ENCODE assay signal across 10 cellular contexts in genomic region chr5:64690104-64690416, GRCh38. TPM values are rescaled to one million over a fixed set of nuclear protein-coding genes. Genes with fewer than 3 reads are reported as not detected.
DNase-seq lines count a peak whose midpoint lies in the region; ATAC-seq and TF ChIP-seq lines count a peak whose summit lies in the region.
"Had no signal": no experiment of that assay in that cellular context is flagged by ENCODE, and none has a peak within 500 bp of the region (broad histone marks: within the 10 kb centered on the region; RNA-seq: fewer than 3 reads in every experiment).

No MANE protein-coding gene starts in this region.

- no peak for TF ChIP-seq CTCF in GM10248 (IDR thresholded peaks at IDR 0.05; ENCODE audit: control extremely low read depth, extremely low read depth, low read depth, missing control alignments)

- CTCF ChIA-PET in GM10248 (lab: Yijun Ruan, JAX) = interaction anchor here (1.1 to 1.7 kb wide), 3 partner anchors 11 to 77 kb away, joined by 3 to 4 read pairs (median 3); no protein-coding TSS in a partner anchor

- POLR2A ChIA-PET in GM10248 (lab: Yijun Ruan, JAX) = no interaction called here

- no peaks in the 10 kb centered on the region for H3K9me3 Mint-ChIP-seq in activated T-cell treated with anti-CD3 and anti-CD28 coated beads, Interleukin-2, amount 50 U/mL, for 72 hours
- H3K9me3 Mint-ChIP-seq in activated naive CD8-positive, alpha-beta T cell treated with anti-CD3 and anti-CD28 coated beads for 36 hours = no peaks in the 10 kb centered on the region
- H3K9me3 Mint-ChIP-seq in stimulated activated naive B cell treated with anti-CD40 and anti-IgM and Interleukin-4, amounts not matched to agents 10 μg/mL and 1 μg/mL and 100 μg/mL, for 72 hours = no peaks in the 10 kb centered on the region

- peak overlapping the region; percentile 76 to 84 for H3K4me3 Mint-ChIP-seq in activated T-cell treated with anti-CD3 and anti-CD28 coated beads, Interleukin-2, amount 50 U/mL, for 72 hours
- peak overlapping the region; percentile 70 for H3K4me3 Mint-ChIP-seq in activated naive CD8-positive, alpha-beta T cell treated with anti-CD3 and anti-CD28 coated beads for 36 hours
- H3K4me3 Mint-ChIP-seq in stimulated activated naive B cell treated with anti-CD40 and anti-IgM and Interleukin-4, amounts not matched to agents 10 μg/mL and 1 μg/mL and 100 μg/mL, for 72 hours = peak overlapping the region; percentile 62 to 64

- H3K27me3 Mint-ChIP-seq in activated T-cell treated with anti-CD3 and anti-CD28 coated beads, Interleukin-2, amount 50 U/mL, for 72 hours (ENCODE audit: low read depth) = peaks cover 48% of the 10 kb centered on the region
- peaks cover 46% of the 10 kb centered on the region for H3K27me3 Mint-ChIP-seq in activated naive CD8-positive, alpha-beta T cell treated with anti-CD3 and anti-CD28 coated beads for 36 hours
- H3K27me3 Mint-ChIP-seq in stimulated activated naive B cell treated with anti-CD40 and anti-IgM and Interleukin-4, amounts not matched to agents 10 μg/mL and 1 μg/mL and 100 μg/mL, for 72 hours = peaks cover 40 to 44% of the 10 kb centered on the region in 2 donors

- DNase-seq in activated T-cell treated with anti-CD3 and anti-CD28 coated beads, Interleukin-2, amount 50 U/mL, for 72 hours = no peak
- DNase-seq in activated T-cell treated with anti-CD3 and anti-CD28 coated beads, Interleukin-2, amount 50 U/mL, for 1 hour = no peak
- no peak for DNase-seq in activated naive CD8-positive, alpha-beta T cell treated with anti-CD3 and anti-CD28 coated beads for 36 hours
- no peak for DNase-seq in stimulated activated naive B cell treated with anti-CD40 and anti-IgM and Interleukin-4, amounts not matched to agents 10 μg/mL and 1 μg/mL and 100 μg/mL, for 72 hours
- DNase-seq in NCI-H2029 (lab: John Stamatoyannopoulos, UW) (no peak), islet precursor cell (no peak), GM10248 (ENCODE audit: extremely low spot score) (no peak)
- DNase-seq: activated naive CD4-positive, alpha-beta T cell; C1 segment of cervical spinal cord had no signal

- peak overlapping the region; percentile 51 for H3K4me3 ChIP-seq in iPS-11a (ENCODE audit: low read depth, low read length)

- H3K36me3 Mint-ChIP-seq in activated T-cell treated with anti-CD3 and anti-CD28 coated beads, Interleukin-2, amount 50 U/mL, for 72 hours (ENCODE audit: insufficient read depth in 2 of 2) = no peaks in the 10 kb centered on the region
- no peaks in the 10 kb centered on the region for H3K36me3 Mint-ChIP-seq in activated naive CD8-positive, alpha-beta T cell treated with anti-CD3 and anti-CD28 coated beads for 36 hours
- no peaks in the 10 kb centered on the region for H3K36me3 Mint-ChIP-seq in stimulated activated naive B cell treated with anti-CD40 and anti-IgM and Interleukin-4, amounts not matched to agents 10 μg/mL and 1 μg/mL and 100 μg/mL, for 72 hours

- peaks cover 8% of the 10 kb centered on the region for H3K4me1 Mint-ChIP-seq in activated T-cell treated with anti-CD3 and anti-CD28 coated beads, Interleukin-2, amount 50 U/mL, for 72 hours (ENCODE audit: low read depth)
- H3K4me1 Mint-ChIP-seq in activated naive CD8-positive, alpha-beta T cell treated with anti-CD3 and anti-CD28 coated beads for 36 hours = peaks cover 4% of the 10 kb centered on the region
- H3K4me1 Mint-ChIP-seq in stimulated activated naive B cell treated with anti-CD40 and anti-IgM and Interleukin-4, amounts not matched to agents 10 μg/mL and 1 μg/mL and 100 μg/mL, for 72 hours = peaks cover 4 to 14% of the 10 kb centered on the region in 2 donors

- ATAC-seq in activated T-cell treated with anti-CD3 and anti-CD28 coated beads, Interleukin-2, amount 50 U/mL, for 72 hours (replicated peaks in 1 of 2) = no peak
- peak in 1 of 2 donors; percentile 10 for ATAC-seq in stimulated activated naive B cell treated with anti-CD40 and anti-IgM and Interleukin-4, amounts not matched to agents 10 μg/mL and 1 μg/mL and 100 μg/mL, for 72 hours (replicated peaks)

- H3K27ac Mint-ChIP-seq in activated T-cell treated with anti-CD3 and anti-CD28 coated beads, Interleukin-2, amount 50 U/mL, for 72 hours = no peak overlapping the region
- H3K27ac Mint-ChIP-seq in activated naive CD8-positive, alpha-beta T cell treated with anti-CD3 and anti-CD28 coated beads for 36 hours = no peak overlapping the region
- no peak overlapping the region for H3K27ac Mint-ChIP-seq in stimulated activated naive B cell treated with anti-CD40 and anti-IgM and Interleukin-4, amounts not matched to agents 10 μg/mL and 1 μg/mL and 100 μg/mL, for 72 hours

RNA-seq across cellular contexts. Expression of gene SHISAL2B, which starts 0.2 kb away (rescaled TPM):
- not detected for total RNA-seq in activated T-cell treated with anti-CD3 and anti-CD28 coated beads, Interleukin-2, amount 50 U/mL, for 72 hours
- not detected for total RNA-seq in activated naive CD8-positive, alpha-beta T cell treated with anti-CD3 and anti-CD28 coated beads for 36 hours
